Comparison of ENCODE assay signal across 8 cellular contexts in the genomic region with DNA sequence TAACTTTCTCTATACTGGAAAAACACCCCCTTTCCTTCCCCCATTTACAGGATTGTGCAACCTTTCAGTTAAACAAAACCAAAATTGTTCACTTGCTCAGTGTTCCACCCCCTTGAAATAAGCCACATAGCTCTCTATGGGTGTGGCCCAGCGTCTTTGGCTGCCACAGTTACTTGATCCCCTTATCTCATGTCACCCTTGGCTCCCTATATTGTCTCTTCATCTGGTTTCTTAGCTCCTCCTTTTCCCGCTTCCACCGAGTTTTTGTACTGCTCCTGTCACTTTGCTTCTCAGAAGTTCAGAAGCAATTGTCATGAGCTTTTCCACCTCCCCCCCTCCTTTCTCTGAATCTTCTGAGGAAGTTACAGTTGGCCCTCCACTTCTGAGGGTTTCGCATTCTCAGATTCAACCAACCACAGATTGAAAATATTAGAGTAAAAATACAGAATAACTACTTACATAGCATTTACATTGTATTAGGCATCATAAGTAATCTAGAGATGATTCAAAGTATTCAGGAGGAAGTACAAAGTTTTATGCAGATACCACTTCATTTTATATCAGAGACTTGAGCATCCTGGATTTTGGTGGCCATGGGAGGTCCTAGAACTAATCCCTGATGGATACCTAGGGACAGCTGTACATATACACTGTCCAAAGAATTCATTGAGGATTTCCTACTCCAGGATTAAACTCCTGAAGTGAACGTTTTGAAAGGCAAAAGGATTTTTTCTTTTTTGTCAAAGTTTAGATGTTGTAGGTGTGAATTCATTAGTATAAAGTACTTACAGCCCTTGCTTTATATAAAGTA.
A peak's percentile ranks its signal among the peaks of the same experiment; 100 is the strongest.
DNase-seq lines count a peak whose midpoint lies in the region; ATAC-seq and TF ChIP-seq lines count a peak whose summit lies in the region.

No MANE protein-coding gene starts in this region.

- H3K4me3 Mint-ChIP-seq in nephron: no peak overlapping the region

- no peaks in the 10 kb centered on the region for H3K27me3 ChIP-seq in breast epithelium

- H3K36me3 Mint-ChIP-seq in nephron (ENCODE audit: low read depth): peaks cover 4% of the 10 kb centered on the region

- H3K27me3 Mint-ChIP-seq in nephron (ENCODE audit: low read depth): no peaks in the 10 kb centered on the region

- CTCF ChIA-PET in HEK293T (lab: Yijun Ruan, JAX): interaction anchor here (1.1 to 2.0 kb wide), 2 partner anchors 9 to 184 kb away, joined by 4 to 5 read pairs; no protein-coding TSS in a partner anchor

- no peaks in the 10 kb centered on the region for H3K9me3 ChIP-seq in breast epithelium

- no peaks in the 10 kb centered on the region for H3K36me3 ChIP-seq in breast epithelium

- ATAC-seq in GM18519 (IDR thresholded peaks at IDR 0.05; ENCODE audit: low FRiP score, unreplicated experiment): peak; percentile 31

- peaks cover 37% of the 10 kb centered on the region for H3K4me1 Mint-ChIP-seq in nephron

- peak; percentile 13 for DNase-seq in HEK293T (ENCODE audit: extremely low spot score)
- peak; percentile 82 for DNase-seq in MV-4-11 (lab: John Stamatoyannopoulos, UW)
- DNase-seq in breast epithelium (ENCODE audit: low spot score in 2 of 2): no peak
- no peak for DNase-seq in DMS153 (lab: John Stamatoyannopoulos, UW)
- DNase-seq in ureter (ENCODE audit: low spot score): no peak
- DNase-seq in NCI-H1417 treated with DMSO at 0.1 percent for 48 hours (lab: John Stamatoyannopoulos, UW): no peak

- TF ChIP-seq POLR2A in breast epithelium (IDR thresholded peaks at IDR 0.05): no peak

- H3K27ac Mint-ChIP-seq in nephron: peak overlapping the region; percentile 51 to 78 (median 58)

- no peak overlapping the region for H3K4me3 ChIP-seq in breast epithelium

- no peaks in the 10 kb centered on the region for H3K9me3 Mint-ChIP-seq in nephron

- H3K4me1 ChIP-seq in breast epithelium: no peaks in the 10 kb centered on the region

- POLR2A ChIA-PET in HEK293T (lab: Yijun Ruan, JAX): interaction anchor here (1.1 to 2.0 kb wide), 3 partner anchors 10 to 61 kb away, joined by 3 to 9 read pairs (median 4); partner anchors contain the start of gene ADD3

- TF ChIP-seq CTCF in breast epithelium (IDR thresholded peaks at IDR 0.05) (no peak), nephron (IDR thresholded peaks at IDR 0.05; ENCODE audit: unreplicated experiment in 3 of 3) (no peak)

- H3K27ac ChIP-seq in breast epithelium: peak overlapping the region; percentile 40 to 41

- intact Hi-C loops in breast epithelium (cut with DNase I; ENCODE audit: low total_unique reads): no loop called here

TF ChIP-seq in HEK293T, 16 proteins besides CTCF, POLR2A, EP300 and RAD21:
- TF ChIP-seq ELF4 (IDR thresholded peaks at IDR 0.05) (no peak), HDGF (IDR thresholded peaks at IDR 0.05; ENCODE audit: borderline replicate concordance) (no peak), FOXK2 (IDR thresholded peaks at IDR 0.05) (no peak), BHLHE40 (IDR thresholded peaks at IDR 0.05; ENCODE audit: borderline replicate concordance) (no peak), ARNT (IDR thresholded peaks at IDR 0.05) (no peak)
- TF ChIP-seq, protein P1, sequence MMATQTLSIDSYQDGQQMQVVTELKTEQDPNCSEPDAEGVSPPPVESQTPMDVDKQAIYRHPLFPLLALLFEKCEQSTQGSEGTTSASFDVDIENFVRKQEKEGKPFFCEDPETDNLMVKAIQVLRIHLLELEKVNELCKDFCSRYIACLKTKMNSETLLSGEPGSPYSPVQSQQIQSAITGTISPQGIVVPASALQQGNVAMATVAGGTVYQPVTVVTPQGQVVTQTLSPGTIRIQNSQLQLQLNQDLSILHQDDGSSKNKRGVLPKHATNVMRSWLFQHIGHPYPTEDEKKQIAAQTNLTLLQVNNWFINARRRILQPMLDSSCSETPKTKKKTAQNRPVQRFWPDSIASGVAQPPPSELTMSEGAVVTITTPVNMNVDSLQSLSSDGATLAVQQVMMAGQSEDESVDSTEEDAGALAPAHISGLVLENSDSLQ (IDR thresholded peaks at IDR 0.05): no peak

Comparison
In these comparisons a context has a peak if more than half of its experiments do, and no peak if none do; other contexts are left out.
1. DNase-seq: peak in HEK293T (single experiment) and MV-4-11 (single experiment); none in breast epithelium (0 of 2), DMS153 (single experiment), ureter (single experiment) and NCI-H1417 treated with DMSO at 0.1 percent for 48 hours (single experiment).